ENCODE assay signal across 14 cellular contexts in genomic region chr11:96331556-96332168, GRCh38. TPM values are rescaled to one million over a fixed set of nuclear protein-coding genes. Genes with fewer than 3 reads are reported as not detected.
DNase-seq lines count a peak whose midpoint lies in the region; ATAC-seq and TF ChIP-seq lines count a peak whose summit lies in the region.
"Had no signal": no experiment of that assay in that cellular context is flagged by ENCODE, and none has a peak within 500 bp of the region (broad histone marks: within the 10 kb centered on the region; RNA-seq: fewer than 3 reads in every experiment).

No MANE protein-coding gene starts in this region.

- H3K36me3 ChIP-seq in SK-N-SH (replicated peaks in 1 of 2; ENCODE audit: control insufficient read depth in 1 of 2, insufficient read depth in 2 of 2, low read length in 1 of 2) (peaks cover 16 to 22% of the 10 kb centered on the region in 2 experiments), skeletal muscle tissue (ENCODE audit: control insufficient read depth in 3 of 3, insufficient read depth in 3 of 3, low read length in 3 of 3) (no peaks in the 10 kb centered on the region)

- no peak for TF ChIP-seq EP300 in SK-N-SH (IDR thresholded peaks at IDR 0.05; ENCODE audit: borderline replicate concordance in 1 of 2, low read depth in 1 of 2, low read length in 1 of 2)

- TF ChIP-seq RAD21 in SK-N-SH (IDR thresholded peaks at IDR 0.05; ENCODE audit: low read length): no peak

- peaks cover 50% of the 10 kb centered on the region for H3F3A ChIP-seq in SK-N-SH (replicated peaks; ENCODE audit: insufficient read depth)

- peaks cover 39% of the 10 kb centered on the region for H3K4me1 Mint-ChIP-seq in T-helper 2 cell treated with Interferon-gamma antibody and Interleukin-4, amounts not matched to agents 5 μg/mL and 100 μg/mL, for 36 hours (ENCODE audit: low read depth)

- peaks cover 100% of the 10 kb centered on the region for H3K79me2 ChIP-seq in SK-N-SH (ENCODE audit: insufficient read depth)

- ATAC-seq in left ventricle myocardium superior (peak; percentile 81), GM19452 (IDR thresholded peaks at IDR 0.05; ENCODE audit: unreplicated experiment) (no peak)

- WGBS in SK-N-SH (ENCODE audit: low lambda C conversion rate): 97% methylated on average over 10 of the region's 10 CpGs

- H3K27me3 ChIP-seq in SK-N-SH (ENCODE audit: insufficient read depth) (no peaks in the 10 kb centered on the region), skeletal muscle tissue (ENCODE audit: control insufficient read depth in 3 of 3, insufficient read depth in 3 of 3, low read length in 3 of 3) (no peaks in the 10 kb centered on the region), dorsolateral prefrontal cortex (no peaks in the 10 kb centered on the region)

- peak overlapping the region; percentile 27; the same call in 1 of the 2 replicates for H3K4me2 ChIP-seq in SK-N-SH

- no peak overlapping the region for H2AFZ ChIP-seq in SK-N-SH (ENCODE audit: low read depth)

- H4K20me1 ChIP-seq in SK-N-SH (ENCODE audit: insufficient read depth): peaks cover 12% of the 10 kb centered on the region; the same call in 1 of the 2 replicates

- peaks cover 22% of the 10 kb centered on the region for H3K36me3 Mint-ChIP-seq in T-helper 2 cell treated with Interferon-gamma antibody and Interleukin-4, amounts not matched to agents 5 μg/mL and 100 μg/mL, for 36 hours (ENCODE audit: low read depth)

- H3K4me1 ChIP-seq in SK-N-SH (ENCODE audit: control insufficient read depth in 1 of 2, insufficient read depth in 2 of 2, low read depth in 1 of 2, low read length in 1 of 2) (peaks cover 0 to 51% of the 10 kb centered on the region in 2 experiments), skeletal muscle tissue (ENCODE audit: control insufficient read depth in 3 of 3, insufficient read depth in 3 of 3, low read length in 3 of 3) (peaks cover 4 to 10% (median 6%) of the 10 kb centered on the region in 3 donors)

- POLR2A ChIA-PET in SK-N-SH (lab: Yijun Ruan, JAX): no interaction called here

- H3K9me2 ChIP-seq in SK-N-SH: no peaks in the 10 kb centered on the region

- H3K9ac ChIP-seq in SK-N-SH: no peak overlapping the region
- H3K9ac ChIP-seq in skeletal muscle tissue (ENCODE audit: low read depth in 1 of 3, low read length in 3 of 3): no peak overlapping the region

- no peaks in the 10 kb centered on the region for H3K27me3 Mint-ChIP-seq in T-helper 2 cell treated with Interferon-gamma antibody and Interleukin-4, amounts not matched to agents 5 μg/mL and 100 μg/mL, for 36 hours (ENCODE audit: low read depth)

- intact Hi-C loops in left ventricle myocardium superior (cut with micrococcal nuclease): no loop called here
- intact Hi-C loops in dorsolateral prefrontal cortex (cut with DNase I): loop anchor here in 1 of 2 donors (10.0 kb wide), 1 partner anchor 67 kb away; no protein-coding TSS in a partner anchor

- CTCF ChIA-PET in SK-N-SH (lab: Yijun Ruan, JAX): interaction anchor here (0.6 to 3.9 kb wide), 3 partner anchors 11 to 240 kb away, joined by 3 to 16 read pairs (median 3); partner anchors contain the start of gene MAML2

- TF ChIP-seq CTCF in SK-N-SH (IDR thresholded peaks at IDR 0.05) (no peak), dorsolateral prefrontal cortex (IDR thresholded peaks at IDR 0.05 in 54 of 56, conservative IDR thresholded peaks at IDR 0.05 in 2 of 56; ENCODE audit: low read depth in 1 of 56, partially characterized antibody in 56 of 56) (no peak)

- peak overlapping the region; percentile 11 for H3K27ac Mint-ChIP-seq in T-helper 2 cell treated with Interferon-gamma antibody and Interleukin-4, amounts not matched to agents 5 μg/mL and 100 μg/mL, for 36 hours

- H3K9me3 ChIP-seq in SK-N-SH: no peaks in the 10 kb centered on the region
- no peaks in the 10 kb centered on the region for H3K9me3 ChIP-seq in skeletal muscle tissue (ENCODE audit: control insufficient read depth in 3 of 3, low read length in 3 of 3)

- DNase-seq in T-helper 2 cell treated with Interferon-gamma antibody and Interleukin-4, amounts not matched to agents 5 μg/mL and 100 μg/mL, for 36 hours (ENCODE audit: low spot score): no peak
- no peak for DNase-seq in T-helper 2 cell
- no peak for DNase-seq in SK-N-SH
- DNase-seq in left ventricle myocardium superior: no peak
- DNase-seq in dorsolateral prefrontal cortex: no peak
- DNase-seq in NOMO-1 treated with dmso at 0.1 percent for 144 hours (lab: John Stamatoyannopoulos, UW; ENCODE audit: unreplicated experiment): no peak
- DNase-seq: 8988T; dermis blood vessel endothelial cell; NCI-H1436 treated with DMSO at 0.1 percent for 48 hours; stimulated activated CD4-positive, alpha-beta T cell treated with anti-CD3 and anti-CD28 coated beads, Interleukin-1b, Interleukin-23, amount 100 ng/mL, for 48 hours; T-helper 9 cell had no signal

- no peaks in the 10 kb centered on the region for H3K9me3 Mint-ChIP-seq in T-helper 2 cell treated with Interferon-gamma antibody and Interleukin-4, amounts not matched to agents 5 μg/mL and 100 μg/mL, for 36 hours

- H3K4me3 ChIP-seq in SK-N-SH (ENCODE audit: low read depth in 2 of 2, low read length in 1 of 2) (no peak overlapping the region), skeletal muscle tissue (ENCODE audit: low read length in 3 of 3) (peak overlapping the region in 2 of 3 donors; percentile 1 to 2), dorsolateral prefrontal cortex (no peak overlapping the region)

- H3K4me3 Mint-ChIP-seq in T-helper 2 cell treated with Interferon-gamma antibody and Interleukin-4, amounts not matched to agents 5 μg/mL and 100 μg/mL, for 36 hours: peak overlapping the region; percentile 36

- peak overlapping the region in 1 of 2 experiments; percentile 59; a peak in 1 of 4 replicates for H3K27ac ChIP-seq in SK-N-SH (ENCODE audit: low read depth in 2 of 2, low read length in 1 of 2)
- no peak overlapping the region for H3K27ac ChIP-seq in skeletal muscle tissue (ENCODE audit: low read depth, low read length)
- peak overlapping the region in 3 of 59 donors; percentile 11 to 36 (median 22) for H3K27ac ChIP-seq in dorsolateral prefrontal cortex
- H3K27ac ChIP-seq: HL-60 had no signal

TF ChIP-seq in SK-N-SH, 30 proteins besides CTCF, POLR2A, EP300 and RAD21 (continues in another document):
- TF ChIP-seq RCOR1 (IDR thresholded peaks at IDR 0.05; ENCODE audit: low read length) (no peak), NFIC (IDR thresholded peaks at IDR 0.05; ENCODE audit: borderline replicate concordance) (no peak), YY1 (IDR thresholded peaks at IDR 0.05; ENCODE audit: low read depth) (no peak), GATA2 (CRISPR knock-in tag; IDR thresholded peaks at IDR 0.05) (no peak), TAF1 (IDR thresholded peaks at IDR 0.05; ENCODE audit: borderline replicate concordance, low read depth, low read length) (no peak), EZH2phosphoT487 (IDR thresholded peaks at IDR 0.05; ENCODE audit: borderline replicate concordance, low read depth) (no peak), ELF1 (IDR thresholded peaks at IDR 0.05) (no peak), SIN3A (IDR thresholded peaks at IDR 0.05; ENCODE audit: borderline replicate concordance, low read depth, low read length) (no peak), MEF2A (IDR thresholded peaks at IDR 0.05; ENCODE audit: borderline replicate concordance, low read depth) (no peak), TEAD4 (IDR thresholded peaks at IDR 0.05; ENCODE audit: borderline replicate concordance, insufficient read depth) (no peak)
- TF ChIP-seq, protein P1, sequence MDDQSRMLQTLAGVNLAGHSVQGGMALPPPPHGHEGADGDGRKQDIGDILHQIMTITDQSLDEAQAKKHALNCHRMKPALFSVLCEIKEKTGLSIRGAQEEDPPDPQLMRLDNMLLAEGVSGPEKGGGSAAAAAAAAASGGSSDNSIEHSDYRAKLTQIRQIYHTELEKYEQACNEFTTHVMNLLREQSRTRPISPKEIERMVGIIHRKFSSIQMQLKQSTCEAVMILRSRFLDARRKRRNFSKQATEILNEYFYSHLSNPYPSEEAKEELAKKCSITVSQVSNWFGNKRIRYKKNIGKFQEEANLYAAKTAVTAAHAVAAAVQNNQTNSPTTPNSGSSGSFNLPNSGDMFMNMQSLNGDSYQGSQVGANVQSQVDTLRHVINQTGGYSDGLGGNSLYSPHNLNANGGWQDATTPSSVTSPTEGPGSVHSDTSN (IDR thresholded peaks at IDR 0.05): no peak
- TF ChIP-seq, protein P2, sequence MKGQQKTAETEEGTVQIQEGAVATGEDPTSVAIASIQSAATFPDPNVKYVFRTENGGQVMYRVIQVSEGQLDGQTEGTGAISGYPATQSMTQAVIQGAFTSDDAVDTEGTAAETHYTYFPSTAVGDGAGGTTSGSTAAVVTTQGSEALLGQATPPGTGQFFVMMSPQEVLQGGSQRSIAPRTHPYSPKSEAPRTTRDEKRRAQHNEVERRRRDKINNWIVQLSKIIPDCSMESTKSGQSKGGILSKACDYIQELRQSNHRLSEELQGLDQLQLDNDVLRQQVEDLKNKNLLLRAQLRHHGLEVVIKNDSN (IDR thresholded peaks at IDR 0.05; ENCODE audit: borderline replicate concordance, low read depth): no peak
- TF ChIP-seq, protein P3, sequence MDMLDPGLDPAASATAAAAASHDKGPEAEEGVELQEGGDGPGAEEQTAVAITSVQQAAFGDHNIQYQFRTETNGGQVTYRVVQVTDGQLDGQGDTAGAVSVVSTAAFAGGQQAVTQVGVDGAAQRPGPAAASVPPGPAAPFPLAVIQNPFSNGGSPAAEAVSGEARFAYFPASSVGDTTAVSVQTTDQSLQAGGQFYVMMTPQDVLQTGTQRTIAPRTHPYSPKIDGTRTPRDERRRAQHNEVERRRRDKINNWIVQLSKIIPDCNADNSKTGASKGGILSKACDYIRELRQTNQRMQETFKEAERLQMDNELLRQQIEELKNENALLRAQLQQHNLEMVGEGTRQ (IDR thresholded peaks at IDR 0.05; ENCODE audit: borderline replicate concordance, low read depth, low read length): no peak

RNA-seq across cellular contexts. Expression of gene MAML2, which starts 11.3 kb away (rescaled TPM):
- polyA plus RNA-seq in SK-N-SH (2012; rRNA removed): 20.1 and 24.5 TPM in 2 replicates
- polyA plus RNA-seq in SK-N-SH (2012; cell fraction: cytosol; rRNA removed): 16.5 and 20.7 TPM in 2 replicates
- 8.9 and 22.7 TPM in 2 replicates for polyA plus RNA-seq in SK-N-SH (2012; cell fraction: nucleus; rRNA removed)
- 4.1 TPM for total RNA-seq in left ventricle myocardium superior
- 5.2 TPM for total RNA-seq in skeletal muscle tissue
- total RNA-seq in dorsolateral prefrontal cortex: 10 to 100 TPM in 64 of 120 experiments, 1 to 10 TPM in 56; 4.9 to 21.8 (median 10.2) TPM

RNA-seq across cellular contexts. Expression of gene CCDC82, which starts 58.0 kb away (rescaled TPM):
- polyA plus RNA-seq in SK-N-SH (2012; rRNA removed): 8.7 and 12.8 TPM in 2 replicates
- polyA plus RNA-seq in SK-N-SH (2012; cell fraction: cytosol; rRNA removed): 10.2 and 14.8 TPM in 2 replicates
- 10.8 and 29.1 TPM in 2 replicates for polyA plus RNA-seq in SK-N-SH (2012; cell fraction: nucleus; rRNA removed)
- 14.1 TPM for total RNA-seq in left ventricle myocardium superior
- total RNA-seq in skeletal muscle tissue: 20.4 TPM
- total RNA-seq in dorsolateral prefrontal cortex: 10 to 100 TPM; 39.5 to 85.8 (median 56.7) TPM

RNA-seq across cellular contexts. Expression of gene JRKL, which starts 58.2 kb away (rescaled TPM):
- polyA plus RNA-seq in SK-N-SH (2012; rRNA removed): 3.8 and 5.3 TPM in 2 replicates
- 7.5 and 9.1 TPM in 2 replicates for polyA plus RNA-seq in SK-N-SH (2012; cell fraction: cytosol; rRNA removed)
- 0.83 and 3.0 TPM in 2 replicates for polyA plus RNA-seq in SK-N-SH (2012; cell fraction: nucleus; rRNA removed)
- 5.5 TPM for total RNA-seq in left ventricle myocardium superior
- total RNA-seq in skeletal muscle tissue: 7.3 TPM
- total RNA-seq in dorsolateral prefrontal cortex: 10 to 100 TPM in 24 of 120 experiments, 1 to 10 TPM in 96; 5.2 to 11.8 (median 9.0) TPM

Comparison
In these comparisons a context has a peak if more than half of its experiments do, and no peak if none do; other contexts are left out.
1. H3K4me3 ChIP-seq: peak in skeletal muscle tissue (2 of 3); none in SK-N-SH (0 of 2) and dorsolateral prefrontal cortex (0 of 59).